In genomic region chr15:66824374-66824773, GRCh38 we compare ENCODE assay signal across 17 cellular contexts.
A peak's percentile ranks its signal among the peaks of the same experiment; 100 is the strongest.
DNase-seq lines count a peak whose midpoint lies in the region; ATAC-seq, FAIRE-seq and TF ChIP-seq lines count a peak whose summit lies in the region.
"Had no signal": no experiment of that assay in that cellular context is flagged by ENCODE, and none has a peak within 500 bp of the region (broad histone marks: within the 10 kb centered on the region; RNA-seq: fewer than 3 reads in every experiment).

No MANE protein-coding gene starts in this region.

- no TSS peak for BruUV-seq in K562 (replicated peaks; lab: Mats Ljungman, UMichigan)

- intact Hi-C loops in Right ventricle myocardium superior (cut with DNase I): no loop called here
- intact Hi-C loops in left ventricle myocardium inferior (cut with micrococcal nuclease): no loop called here
- intact Hi-C loops in K562 (cut with micrococcal nuclease): no loop called here
- intact Hi-C loops in right lobe of liver (cut with DNase I): no loop called here

- H3K79me2 ChIP-seq in K562 (ENCODE audit: control insufficient read depth, insufficient read depth, low read length): no peaks in the 10 kb centered on the region

- 0 out of 2 replicates have a peak overlapping the region, but pooled peaks have one; percentile 27 for H2AFZ ChIP-seq in K562 (ENCODE audit: low read depth, low read length)
- H2AFZ ChIP-seq: GM23248 had no signal

- H3K4me1 ChIP-seq in left ventricle myocardium inferior (peaks cover 12% of the 10 kb centered on the region), K562 (replicated peaks in 1 of 2; ENCODE audit: control insufficient read depth in 2 of 2, insufficient read depth in 2 of 2, low read length in 2 of 2) (peaks cover 0 to 3% of the 10 kb centered on the region in 2 experiments; a peak in 2 of 5 replicates), right lobe of liver (peaks cover 0 to 10% (median 0%) of the 10 kb centered on the region in 4 donors), suprapubic skin (no peaks in the 10 kb centered on the region)

- POLR2A ChIA-PET in K562 (lab: Yijun Ruan, JAX): interaction anchor here (1.5 to 1.8 kb wide), 2 partner anchors 9 to 40 kb away, joined by 4 to 6 read pairs; no protein-coding TSS in a partner anchor

- no peaks in the 10 kb centered on the region for H3K9me1 ChIP-seq in K562 (ENCODE audit: control insufficient read depth, insufficient read depth, low read length)

- H3K36me3 ChIP-seq in left ventricle myocardium inferior: no peaks in the 10 kb centered on the region
- H3K36me3 ChIP-seq in K562 (ENCODE audit: control insufficient read depth, insufficient read depth, low read length): no peaks in the 10 kb centered on the region
- H3K36me3 ChIP-seq in right lobe of liver: no peaks in the 10 kb centered on the region
- no peaks in the 10 kb centered on the region for H3K36me3 ChIP-seq in suprapubic skin

- TF ChIP-seq POLR2A in K562 (conservative IDR thresholded peaks at IDR 0.05): no peak
- no peak for TF ChIP-seq POLR2A in right lobe of liver (IDR thresholded peaks at IDR 0.05)
- TF ChIP-seq POLR2A in suprapubic skin (IDR thresholded peaks at IDR 0.05): no peak

- 41% methylated on average over 3 of the region's 3 CpGs for WGBS in K562 (ENCODE audit: insufficient coverage, low coverage, missing lambda C conversion rate)
- WGBS in right lobe of liver (ENCODE audit: insufficient coverage, low coverage, low lambda C conversion rate, missing lambda C conversion rate): 28% methylated on average over 2 of the region's 3 CpGs
- 90% methylated on average over 2 of the region's 3 CpGs for WGBS in suprapubic skin

- 0 out of 4 replicates have a peak overlapping the region, but pooled peaks of 1 of the 2 experiments have one; percentile 30 for H3K9ac ChIP-seq in K562 (ENCODE audit: insufficient read depth in 1 of 2, low read depth in 2 of 2, low read length in 2 of 2)
- H3K9ac ChIP-seq: GM23248 had no signal

- H4K20me1 ChIP-seq in K562 (replicated peaks; ENCODE audit: control insufficient read depth, insufficient read depth, low read length): no peaks in the 10 kb centered on the region

- no peak for TF ChIP-seq RAD21 in K562 (CRISPR knock-in tag; conservative IDR thresholded peaks at IDR 0.05 in 1 of 2, IDR thresholded peaks at IDR 0.05 in 1 of 2)

- H3K27ac ChIP-seq in left ventricle myocardium inferior (replicated peaks) (no peak overlapping the region), K562 (ENCODE audit: extremely low read depth, low read depth, low read length) (no peak overlapping the region), right lobe of liver (no peak overlapping the region), suprapubic skin (no peak overlapping the region)
- H3K27ac ChIP-seq: GM23248 had no signal

- no peak for TF ChIP-seq EP300 in K562 (IDR thresholded peaks at IDR 0.05; ENCODE audit: low read length)
- TF ChIP-seq EP300 in suprapubic skin (IDR thresholded peaks at IDR 0.05): no peak

- peak; percentile 60 for ATAC-seq in Right ventricle myocardium superior (ENCODE audit: poor library complexity)
- no peak for ATAC-seq in K562
- ATAC-seq in right lobe of liver: peak; percentile 74 to 99 (median 88)
- no peak for ATAC-seq in HG02678 (IDR thresholded peaks at IDR 0.05; ENCODE audit: unreplicated experiment)
- ATAC-seq: GM12878 had no signal

- H3K27me3 ChIP-seq in left ventricle myocardium inferior (ENCODE audit: low read depth): no peaks in the 10 kb centered on the region
- peaks cover 0 to 8% of the 10 kb centered on the region in 2 experiments; a peak in 2 of 5 replicates for H3K27me3 ChIP-seq in K562 (ENCODE audit: control insufficient read depth in 2 of 2, insufficient read depth in 2 of 2, low read length in 2 of 2)
- no peaks in the 10 kb centered on the region for H3K27me3 ChIP-seq in right lobe of liver
- H3K27me3 ChIP-seq in suprapubic skin: no peaks in the 10 kb centered on the region

- TF ChIP-seq CTCF in left ventricle myocardium inferior (IDR thresholded peaks at IDR 0.05; ENCODE audit: borderline replicate concordance) (no peak), K562 (IDR thresholded peaks at IDR 0.05 in 2 of 3, conservative IDR thresholded peaks at IDR 0.05 in 1 of 3; ENCODE audit: insufficient read depth in 2 of 3, low read depth in 1 of 3, low read length in 3 of 3) (no peak), right lobe of liver (IDR thresholded peaks at IDR 0.05) (no peak), suprapubic skin (IDR thresholded peaks at IDR 0.05) (no peak)

- H3K9me3 ChIP-seq in left ventricle myocardium inferior (replicated peaks) (no peaks in the 10 kb centered on the region), K562 (replicated peaks; ENCODE audit: control insufficient read depth, insufficient read depth, low read depth, low read length) (no peaks in the 10 kb centered on the region), right lobe of liver (no peaks in the 10 kb centered on the region), suprapubic skin (no peaks in the 10 kb centered on the region)

- DNase-seq in Right ventricle myocardium superior (no peak), left ventricle myocardium inferior (no peak), K562 (ENCODE audit: extremely low read depth in 1 of 4, low spot score in 3 of 4) (no peak), right lobe of liver (peak in 2 of 3 donors; percentile 75 to 87), suprapubic skin (ENCODE audit: low spot score in 2 of 2) (peak; percentile 12 to 24), LoVo (ENCODE audit: low spot score) (no peak), GM03348 (ENCODE audit: low spot score) (no peak)
- DNase-seq: C1 segment of cervical spinal cord; Calu3; CD4-positive, alpha-beta T cell; DMS 273 treated with DMSO at 0.1 percent for 48 hours; GM23248 had no signal

- no peak overlapping the region for H3K4me2 ChIP-seq in K562 (ENCODE audit: insufficient read depth, low read length)

- no peak overlapping the region for H3K4me3 ChIP-seq in left ventricle myocardium inferior
- no peak overlapping the region for H3K4me3 ChIP-seq in K562
- no peak overlapping the region for H3K4me3 ChIP-seq in right lobe of liver
- no peak overlapping the region for H3K4me3 ChIP-seq in suprapubic skin
- H3K4me3 ChIP-seq: GM12878, GM23248 had no signal

- FAIRE-seq in K562 (lab: Jason Lieb, UNC): no peak
- FAIRE-seq: A204.1, GM12878, GM18507, H54 had no signal

- in situ Hi-C loops in K562 (cut with MboI): no loop called here

- CTCF ChIA-PET in K562 (lab: Yijun Ruan, JAX; ENCODE audit: low intra/inter-chr PET ratio): no interaction called here

TF ChIP-seq in K562, 482 proteins besides CTCF, POLR2A, EP300 and RAD21 (continues in another document):
- TF ChIP-seq, protein P1, sequence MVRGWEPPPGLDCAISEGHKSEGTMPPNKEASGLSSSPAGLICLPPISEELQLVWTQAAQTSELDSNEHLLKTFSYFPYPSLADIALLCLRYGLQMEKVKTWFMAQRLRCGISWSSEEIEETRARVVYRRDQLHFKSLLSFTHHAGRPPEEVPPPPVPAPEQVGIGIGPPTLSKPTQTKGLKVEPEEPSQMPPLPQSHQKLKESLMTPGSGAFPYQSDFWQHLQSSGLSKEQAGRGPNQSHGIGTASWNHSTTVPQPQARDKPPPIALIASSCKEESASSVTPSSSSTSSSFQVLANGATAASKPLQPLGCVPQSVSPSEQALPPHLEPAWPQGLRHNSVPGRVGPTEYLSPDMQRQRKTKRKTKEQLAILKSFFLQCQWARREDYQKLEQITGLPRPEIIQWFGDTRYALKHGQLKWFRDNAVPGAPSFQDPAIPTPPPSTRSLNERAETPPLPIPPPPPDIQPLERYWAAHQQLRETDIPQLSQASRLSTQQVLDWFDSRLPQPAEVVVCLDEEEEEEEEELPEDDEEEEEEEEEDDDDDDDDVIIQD (CRISPR knock-in tag; IDR thresholded peaks at IDR 0.05): no peak
- no peak for TF ChIP-seq BRD4 (IDR thresholded peaks at IDR 0.05)
- TF ChIP-seq, protein P2, sequence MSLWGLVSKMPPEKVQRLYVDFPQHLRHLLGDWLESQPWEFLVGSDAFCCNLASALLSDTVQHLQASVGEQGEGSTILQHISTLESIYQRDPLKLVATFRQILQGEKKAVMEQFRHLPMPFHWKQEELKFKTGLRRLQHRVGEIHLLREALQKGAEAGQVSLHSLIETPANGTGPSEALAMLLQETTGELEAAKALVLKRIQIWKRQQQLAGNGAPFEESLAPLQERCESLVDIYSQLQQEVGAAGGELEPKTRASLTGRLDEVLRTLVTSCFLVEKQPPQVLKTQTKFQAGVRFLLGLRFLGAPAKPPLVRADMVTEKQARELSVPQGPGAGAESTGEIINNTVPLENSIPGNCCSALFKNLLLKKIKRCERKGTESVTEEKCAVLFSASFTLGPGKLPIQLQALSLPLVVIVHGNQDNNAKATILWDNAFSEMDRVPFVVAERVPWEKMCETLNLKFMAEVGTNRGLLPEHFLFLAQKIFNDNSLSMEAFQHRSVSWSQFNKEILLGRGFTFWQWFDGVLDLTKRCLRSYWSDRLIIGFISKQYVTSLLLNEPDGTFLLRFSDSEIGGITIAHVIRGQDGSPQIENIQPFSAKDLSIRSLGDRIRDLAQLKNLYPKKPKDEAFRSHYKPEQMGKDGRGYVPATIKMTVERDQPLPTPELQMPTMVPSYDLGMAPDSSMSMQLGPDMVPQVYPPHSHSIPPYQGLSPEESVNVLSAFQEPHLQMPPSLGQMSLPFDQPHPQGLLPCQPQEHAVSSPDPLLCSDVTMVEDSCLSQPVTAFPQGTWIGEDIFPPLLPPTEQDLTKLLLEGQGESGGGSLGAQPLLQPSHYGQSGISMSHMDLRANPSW (CRISPR knock-in tag; IDR thresholded peaks at IDR 0.05): no peak
- no peak for TF ChIP-seq ZNF57 (CRISPR knock-in tag; IDR thresholded peaks at IDR 0.05)

Comparison
In these comparisons a context has a peak if more than half of its experiments do, and no peak if none do; other contexts are left out.
1. ATAC-seq: peak in Right ventricle myocardium superior (single experiment) and right lobe of liver (4 of 4); none in K562 (single experiment) and HG02678 (single experiment).
2. DNase-seq: peak in right lobe of liver (2 of 3) and suprapubic skin (2 of 2); none in Right ventricle myocardium superior (single experiment), left ventricle myocardium inferior (single experiment), K562 (0 of 4), LoVo (single experiment) and GM03348 (single experiment).